In genomic region chr6:165830761-165831160, GRCh38 we compare ENCODE assay signal across 28 cellular contexts.
"Had no signal": no experiment of that assay in that cellular context is flagged by ENCODE, and none has a peak within 500 bp of the region (broad histone marks: within the 10 kb centered on the region; RNA-seq: fewer than 3 reads in every experiment).

No MANE protein-coding gene starts in this region.

- H3K36me3 Mint-ChIP-seq: naive thymus-derived CD8-positive, alpha-beta T cell; neural progenitor cell had no signal

- H3K27me3 ChIP-seq: neural progenitor cell, ovary, upper lobe of right lung had no signal

- H3K36me3 ChIP-seq: left lung, lower lobe of right lung, neural progenitor cell, neutrophil, ovary, suprapubic skin, thoracic aorta, tibial artery, upper lobe of right lung had no signal

- H3K4me3 Mint-ChIP-seq: nephron progenitor cell; neural progenitor cell; stimulated activated naive B cell treated with anti-CD40 and anti-IgM and Interleukin-4, amounts not matched to agents 10 μg/mL and 1 μg/mL and 100 μg/mL, for 72 hours had no signal

- H3K9me3 Mint-ChIP-seq: stimulated activated naive B cell treated with anti-CD40 and anti-IgM and Interleukin-4, amounts not matched to agents 10 μg/mL and 1 μg/mL and 100 μg/mL, for 72 hours had no signal

- H3K4me2 ChIP-seq: neural progenitor cell had no signal

- H3K27ac ChIP-seq: left lung, lower lobe of right lung, neural progenitor cell, neutrophil, ovary, skin epidermis, suprapubic skin, thoracic aorta, tibial artery, upper lobe of right lung had no signal

- H3K27ac Mint-ChIP-seq: naive thymus-derived CD8-positive, alpha-beta T cell; nephron progenitor cell; neural progenitor cell; progenitor cell of endocrine pancreas; stimulated activated naive B cell treated with anti-CD40 and anti-IgM and Interleukin-4, amounts not matched to agents 10 μg/mL and 1 μg/mL and 100 μg/mL, for 72 hours had no signal

- H3K9ac ChIP-seq: neural progenitor cell had no signal

- DNase-seq: hippocampal formation; kidney; left colon; left lung; lower lobe of right lung; mammary epithelial cell; mesenchymal stem cell; naive thymus-derived CD8-positive, alpha-beta T cell; nephron progenitor cell; occipital lobe; ovary; retina; right cardiac atrium; stimulated activated CD4-positive, alpha-beta T cell treated with anti-CD3 and anti-CD28 coated beads, Interleukin-12 subunit alpha, Interleukin-12 subunit beta, amount 100 ng/mL, for 4 hours; stimulated activated CD4-positive, alpha-beta T cell treated with anti-CD3 and anti-CD28 coated beads, Interleukin-15, amount 100 ng/mL, for 24 hours; stimulated activated CD4-positive, alpha-beta T cell treated with anti-CD3 and anti-CD28 coated beads, Interleukin-2, amount 100 ng/mL, for 24 hours; stimulated activated CD4-positive, alpha-beta T cell treated with anti-CD3 and anti-CD28 coated beads, Interleukin-4, amount 100 ng/mL, for 1 hour; stimulated activated naive B cell treated with anti-CD40 and anti-IgM and Interleukin-4, amounts not matched to agents 10 μg/mL and 1 μg/mL and 100 μg/mL, for 72 hours; stimulated activated naive CD8-positive, alpha-beta T cell treated with anti-CD3 and anti-CD28 coated beads, Interleukin-15, Interleukin-2, amounts not matched to agents 100 U/mL and 50 U/mL, for 24 hours; tibial artery; trophoblast cell; upper lobe of right lung had no signal

- H3K4me3 ChIP-seq: left lung, lower lobe of right lung, neural progenitor cell, ovary, skin epidermis, suprapubic skin, thoracic aorta, tibial artery, upper lobe of right lung had no signal

- H3K9me3 ChIP-seq: left lung, lower lobe of right lung, neutrophil, ovary, suprapubic skin, thoracic aorta, tibial artery, upper lobe of right lung had no signal

- H3K4me1 ChIP-seq: neural progenitor cell had no signal

- H2AFZ ChIP-seq: neural progenitor cell had no signal

- ATAC-seq: left colon; left lung; lower lobe of right lung; naive thymus-derived CD8-positive, alpha-beta T cell; right cardiac atrium; stimulated activated naive B cell treated with anti-CD40 and anti-IgM and Interleukin-4, amounts not matched to agents 10 μg/mL and 1 μg/mL and 100 μg/mL, for 72 hours; stimulated activated naive CD8-positive, alpha-beta T cell treated with anti-CD3 and anti-CD28 coated beads, Interleukin-15, Interleukin-2, amounts not matched to agents 100 U/mL and 50 U/mL, for 24 hours; upper lobe of right lung had no signal
